ENCODE assay signal across 8 cellular contexts in genomic region chr2:179440642-179441251, GRCh38.
DNase-seq lines count a peak whose midpoint lies in the region; ATAC-seq, FAIRE-seq and TF ChIP-seq lines count a peak whose summit lies in the region.

No MANE protein-coding gene starts in this region.

- peaks cover 0 to 14% (median 0%) of the 10 kb centered on the region in 9 donors for H3K4me1 ChIP-seq in heart right ventricle
- no peaks in the 10 kb centered on the region for H3K4me1 ChIP-seq in thoracic aorta (ENCODE audit: control insufficient read depth in 1 of 2, low read depth in 2 of 2)

- TF ChIP-seq CTCF in heart right ventricle (IDR thresholded peaks at IDR 0.05) (peak in 8 of 9 donors; percentile 36 to 74 (median 65)), thoracic aorta (IDR thresholded peaks at IDR 0.05) (peak; percentile 52)

- WGBS in heart right ventricle, 2 donors: 76 to 92% methylated on average over 5 of the region's 5 CpGs

- FAIRE-seq in RCC 7860 (lab: Jason Lieb, UNC): no peak

- DNase-seq in heart right ventricle (no peak), cardiac septum (ENCODE audit: low spot score) (no peak), RCC 7860 (ENCODE audit: low spot score) (peak; percentile 9), fibroblast of the conjunctiva (ENCODE audit: low read depth) (peak; percentile 39), thoracic aorta (ENCODE audit: low spot score) (no peak), OCI-M2 (lab: John Stamatoyannopoulos, UW; ENCODE audit: unreplicated experiment) (no peak)

- H3K27me3 ChIP-seq in heart right ventricle (peaks cover 0 to 8% (median 0%) of the 10 kb centered on the region in 7 donors), thoracic aorta (replicated peaks; ENCODE audit: insufficient read depth) (no peaks in the 10 kb centered on the region)

- no peaks in the 10 kb centered on the region for H3K9me3 ChIP-seq in heart right ventricle
- H3K9me3 ChIP-seq in thoracic aorta: no peaks in the 10 kb centered on the region

- ATAC-seq in heart right ventricle (peak in 1 of 8 donors; percentile 15), HG03175 (IDR thresholded peaks at IDR 0.05; ENCODE audit: unreplicated experiment) (peak; percentile 70), thoracic aorta (ENCODE audit: insufficient number of reproducible peaks, low FRiP score, low read depth) (no peak), HG03439 (IDR thresholded peaks at IDR 0.05; ENCODE audit: unreplicated experiment) (no peak)

- intact Hi-C loops in heart right ventricle (cut with DNase I): loop anchor here in 7 of 10 donors (2.0 to 10.0 kb wide), 5 partner anchors 216 to 676 kb away; no protein-coding TSS in a partner anchor
- intact Hi-C loops in cardiac septum (cut with DNase I): no loop called here

- H3K27ac ChIP-seq in heart right ventricle: no peak overlapping the region
- H3K27ac ChIP-seq in thoracic aorta: no peak overlapping the region

- H3K4me3 ChIP-seq in heart right ventricle (no peak overlapping the region), thoracic aorta (no peak overlapping the region)

- no peaks in the 10 kb centered on the region for H3K36me3 ChIP-seq in heart right ventricle
- H3K36me3 ChIP-seq in thoracic aorta: no peaks in the 10 kb centered on the region

Comparison
In these comparisons a context has a peak if more than half of its experiments do, and no peak if none do; other contexts are left out.
1. DNase-seq: peak in RCC 7860 (single experiment) and fibroblast of the conjunctiva (single experiment); none in heart right ventricle (0 of 2), cardiac septum (single experiment), thoracic aorta (single experiment) and OCI-M2 (single experiment).